In the genomic region with DNA sequence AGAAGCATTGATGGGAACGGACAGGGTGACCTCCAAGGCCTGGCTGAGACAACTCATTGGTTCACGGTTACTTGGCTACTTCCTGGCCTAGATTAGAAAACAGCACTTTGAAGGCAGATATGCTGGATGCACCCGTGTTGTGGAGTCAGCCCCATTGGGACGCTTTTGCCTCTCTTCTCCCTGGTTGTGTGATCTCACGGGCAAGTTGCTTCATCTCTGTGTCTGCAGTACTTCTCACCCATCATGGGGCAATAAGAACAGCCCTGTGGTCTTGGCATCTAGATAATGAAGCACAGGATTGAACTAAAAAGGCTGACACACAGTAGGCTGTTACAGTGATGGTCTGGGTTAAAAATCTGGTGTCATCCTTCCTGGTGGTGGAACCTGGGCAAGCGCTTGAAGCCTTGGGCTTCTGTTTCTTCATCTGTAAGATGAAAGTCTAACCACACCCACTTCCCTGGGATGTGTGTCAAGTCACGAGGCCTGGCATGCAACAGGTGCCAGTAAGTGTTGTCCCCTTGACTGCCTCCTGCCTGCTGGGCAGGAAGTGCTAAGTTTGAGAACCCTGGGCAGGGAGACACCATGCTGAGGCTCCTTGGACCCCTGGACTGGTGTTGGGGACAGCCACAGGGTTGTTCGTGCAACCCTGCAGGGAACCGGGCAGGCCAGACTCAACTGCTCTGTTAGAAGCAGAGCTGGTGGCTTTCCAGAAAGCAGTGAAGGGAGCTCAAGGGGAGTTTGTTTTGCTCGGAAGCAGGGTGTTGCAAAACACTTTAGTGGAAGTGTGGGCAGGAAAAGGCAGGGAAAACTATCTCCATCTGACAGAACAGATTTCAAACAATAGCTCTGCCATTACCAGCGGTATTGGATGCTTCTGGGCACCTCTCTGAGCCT, we compare ENCODE assay signal across 1 cellular context.
TF ChIP-seq lines count a peak whose summit lies in the region.

No MANE protein-coding gene starts in this region.

TF ChIP-seq in Ishikawa, 13 proteins besides CTCF, POLR2A, EP300 and RAD21 (continued from another document):
- TF ChIP-seq, protein P1, sequence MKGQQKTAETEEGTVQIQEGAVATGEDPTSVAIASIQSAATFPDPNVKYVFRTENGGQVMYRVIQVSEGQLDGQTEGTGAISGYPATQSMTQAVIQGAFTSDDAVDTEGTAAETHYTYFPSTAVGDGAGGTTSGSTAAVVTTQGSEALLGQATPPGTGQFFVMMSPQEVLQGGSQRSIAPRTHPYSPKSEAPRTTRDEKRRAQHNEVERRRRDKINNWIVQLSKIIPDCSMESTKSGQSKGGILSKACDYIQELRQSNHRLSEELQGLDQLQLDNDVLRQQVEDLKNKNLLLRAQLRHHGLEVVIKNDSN (IDR thresholded peaks at IDR 0.05) = peak; percentile 67
- TF ChIP-seq NFIC (IDR thresholded peaks at IDR 0.05) = no peak
- TF ChIP-seq, protein P2, sequence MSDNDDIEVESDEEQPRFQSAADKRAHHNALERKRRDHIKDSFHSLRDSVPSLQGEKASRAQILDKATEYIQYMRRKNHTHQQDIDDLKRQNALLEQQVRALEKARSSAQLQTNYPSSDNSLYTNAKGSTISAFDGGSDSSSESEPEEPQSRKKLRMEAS (IDR thresholded peaks at IDR 0.05) = peak; percentile 51; the same call in 1 of the 2 replicates
TF ChIP-seq in Ishikawa: peak in this region for 3.
